Comparison of ENCODE assay signal across 1 cellular context in genomic region chr5:74633710-74634109, GRCh38.
TF ChIP-seq lines count a peak whose summit lies in the region.

No MANE protein-coding gene starts in this region.

TF ChIP-seq in HEK293, 187 proteins besides CTCF, POLR2A, EP300 and RAD21 (continued from another document):
- TF ChIP-seq ZNF280C (tag by site-specific recombination; IDR thresholded peaks at IDR 0.05) = no peak
- no peak for TF ChIP-seq EGR2 (tag by site-specific recombination; IDR thresholded peaks at IDR 0.05; ENCODE audit: low read depth)
- no peak for TF ChIP-seq KLF7 (tag by site-specific recombination; IDR thresholded peaks at IDR 0.05; ENCODE audit: borderline replicate concordance)
- TF ChIP-seq, protein P1, sequence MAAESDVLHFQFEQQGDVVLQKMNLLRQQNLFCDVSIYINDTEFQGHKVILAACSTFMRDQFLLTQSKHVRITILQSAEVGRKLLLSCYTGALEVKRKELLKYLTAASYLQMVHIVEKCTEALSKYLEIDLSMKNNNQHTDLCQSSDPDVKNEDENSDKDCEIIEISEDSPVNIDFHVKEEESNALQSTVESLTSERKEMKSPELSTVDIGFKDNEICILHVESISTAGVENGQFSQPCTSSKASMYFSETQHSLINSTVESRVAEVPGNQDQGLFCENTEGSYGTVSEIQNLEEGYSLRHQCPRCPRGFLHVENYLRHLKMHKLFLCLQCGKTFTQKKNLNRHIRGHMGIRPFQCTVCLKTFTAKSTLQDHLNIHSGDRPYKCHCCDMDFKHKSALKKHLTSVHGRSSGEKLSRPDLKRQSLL (tag by site-specific recombination; IDR thresholded peaks at IDR 0.05) = 0 out of 2 replicates have a peak, but pooled peaks have one; percentile 4
- TF ChIP-seq ZSCAN30 (tag by site-specific recombination; IDR thresholded peaks at IDR 0.05) = no peak
- no peak for TF ChIP-seq YY1 (tag by site-specific recombination; IDR thresholded peaks at IDR 0.05)
- no peak for TF ChIP-seq ZNF518A (tag by site-specific recombination; conservative IDR thresholded peaks at IDR 0.05; ENCODE audit: low read depth)
- TF ChIP-seq ZBTB17 (tag by site-specific recombination; IDR thresholded peaks at IDR 0.05) = no peak
- no peak for TF ChIP-seq ZNF391 (tag by site-specific recombination; IDR thresholded peaks at IDR 0.05; ENCODE audit: borderline replicate concordance, low read depth)
- TF ChIP-seq SP7 (tag by site-specific recombination; IDR thresholded peaks at IDR 0.05) = no peak
- TF ChIP-seq ZNF211 (tag by site-specific recombination; IDR thresholded peaks at IDR 0.05; ENCODE audit: low read depth) = no peak
